ENCODE assay signal across 1 cellular context in genomic region chr3:50010959-50011358, GRCh38.
TF ChIP-seq lines count a peak whose summit lies in the region.

No MANE protein-coding gene starts in this region.

TF ChIP-seq in IMR-90, 13 proteins besides CTCF, POLR2A, EP300 and RAD21:
- no peak for TF ChIP-seq RCOR1 (IDR thresholded peaks at IDR 0.05; ENCODE audit: insufficient replicate concordance, low read length)
- no peak for TF ChIP-seq USF2 (IDR thresholded peaks at IDR 0.05; ENCODE audit: low read depth, low read length)
- no peak for TF ChIP-seq CEBPB (IDR thresholded peaks at IDR 0.05; ENCODE audit: low read depth, low read length)
- no peak for TF ChIP-seq SMC3 (IDR thresholded peaks at IDR 0.05; ENCODE audit: low read depth, low read length)
